In genomic region chr6:44072452-44072958, GRCh38 we compare ENCODE assay signal across 8 cellular contexts. TPM values are rescaled to one million over a fixed set of nuclear protein-coding genes. Genes with fewer than 3 reads are reported as not detected.
A peak's percentile ranks its signal among the peaks of the same experiment; 100 is the strongest.
DNase-seq lines count a peak whose midpoint lies in the region; ATAC-seq and TF ChIP-seq lines count a peak whose summit lies in the region.

No MANE protein-coding gene starts in this region.

- intact Hi-C loops in Right ventricle myocardium superior (cut with DNase I) = loop anchor here (10.0 kb wide), 1 partner anchor 218 kb away; no protein-coding TSS in a partner anchor
- intact Hi-C loops in left lung (cut with DNase I) = no loop called here

- H3K9me3 Mint-ChIP-seq in type B pancreatic cell = no peaks in the 10 kb centered on the region

- H3K4me3 ChIP-seq in cardiac muscle cell (no peak overlapping the region), WERI-Rb-1 (ENCODE audit: low read depth, low read length) (peak overlapping the region; percentile 44), left lung (peak overlapping the region in 1 of 2 donors; percentile 39)

- H3K27ac ChIP-seq in cardiac muscle cell (peak overlapping the region; percentile 93), WERI-Rb-1 (peak overlapping the region; percentile 35; the same call in 1 of the 2 replicates), left lung (peak overlapping the region; percentile 5 to 54)

- H3K27ac Mint-ChIP-seq in type B pancreatic cell = peak overlapping the region; percentile 90

- no peak for DNase-seq in cardiac muscle cell (ENCODE audit: low read depth in 1 of 2, low spot score in 1 of 2)
- no peak for DNase-seq in Right ventricle myocardium superior
- DNase-seq in WERI-Rb-1 = no peak
- no peak for DNase-seq in left lung
- no peak for DNase-seq in type B pancreatic cell (ENCODE audit: extremely low spot score, unreplicated experiment)
- no peak for DNase-seq in cerebellum (ENCODE audit: low spot score)
- DNase-seq in stimulated activated CD4-positive, alpha-beta T cell treated with anti-CD3 and anti-CD28 coated beads, Interleukin-12 subunit alpha, Interleukin-12 subunit beta, amount 100 ng/mL, for 4 hours = no peak
- DNase-seq in HEK293T (ENCODE audit: extremely low spot score) = no peak

- ATAC-seq in Right ventricle myocardium superior (ENCODE audit: poor library complexity) (no peak), left lung (peak; percentile 2)

- H3K9me3 ChIP-seq in cardiac muscle cell (ENCODE audit: low read depth) = no peaks in the 10 kb centered on the region
- H3K9me3 ChIP-seq in WERI-Rb-1 (ENCODE audit: severe bottlenecking) = no peaks in the 10 kb centered on the region
- H3K9me3 ChIP-seq in left lung = no peaks in the 10 kb centered on the region

- H3K4me1 Mint-ChIP-seq in type B pancreatic cell (ENCODE audit: unreplicated experiment) = peaks cover 20% of the 10 kb centered on the region

- CTCF ChIA-PET in HEK293T (lab: Yijun Ruan, JAX) = interaction anchor here (0.9 to 1.8 kb wide), 4 partner anchors 8 to 71 kb away, joined by 3 to 5 read pairs (median 3); no protein-coding TSS in a partner anchor

- H3K36me3 ChIP-seq in cardiac muscle cell (no peaks in the 10 kb centered on the region), WERI-Rb-1 (no peaks in the 10 kb centered on the region), left lung (no peaks in the 10 kb centered on the region)

- H3K4me3 Mint-ChIP-seq in type B pancreatic cell = peak overlapping the region; percentile 95

- no peaks in the 10 kb centered on the region for H3K27me3 ChIP-seq in cardiac muscle cell
- H3K27me3 ChIP-seq in WERI-Rb-1 (ENCODE audit: insufficient read depth, low read depth, severe bottlenecking) = no peaks in the 10 kb centered on the region
- peaks cover 0 to 54% of the 10 kb centered on the region in 2 donors for H3K27me3 ChIP-seq in left lung

- H3K27me3 Mint-ChIP-seq in type B pancreatic cell = peaks cover 21% of the 10 kb centered on the region

- TF ChIP-seq CTCF in cardiac muscle cell (IDR thresholded peaks at IDR 0.05; ENCODE audit: low read depth, low read length) = no peak
- TF ChIP-seq CTCF in WERI-Rb-1 (IDR thresholded peaks at IDR 0.05; ENCODE audit: low read depth, low read length) = no peak
- no peak for TF ChIP-seq CTCF in left lung (IDR thresholded peaks at IDR 0.05)
- TF ChIP-seq CTCF in type B pancreatic cell (conservative IDR thresholded peaks at IDR 0.05) = no peak

- peaks cover 46% of the 10 kb centered on the region for H3K4me1 ChIP-seq in cardiac muscle cell (ENCODE audit: low read depth)
- H3K4me1 ChIP-seq in left lung = peaks cover 14 to 35% of the 10 kb centered on the region in 2 donors

- POLR2A ChIA-PET in HEK293T (lab: Yijun Ruan, JAX) = interaction anchor here (1.5 to 4.7 kb wide), 4 partner anchors 13 to 303 kb away, joined by 4 to 19 read pairs (median 7); partner anchors contain the start of genes HSP90AB1 and VEGFA

- no peaks in the 10 kb centered on the region for H3K36me3 Mint-ChIP-seq in type B pancreatic cell

TF ChIP-seq in HEK293T, 16 proteins besides CTCF, POLR2A, EP300 and RAD21:
- TF ChIP-seq SP1 (IDR thresholded peaks at IDR 0.05) (no peak), NFRKB (IDR thresholded peaks at IDR 0.05) (no peak), ARNT (IDR thresholded peaks at IDR 0.05) (no peak), L3MBTL2 (conservative IDR thresholded peaks at IDR 0.05) (no peak), FOXM1 (IDR thresholded peaks at IDR 0.05; ENCODE audit: borderline replicate concordance) (no peak), FOXA1 (IDR thresholded peaks at IDR 0.05) (no peak), HDGF (IDR thresholded peaks at IDR 0.05; ENCODE audit: borderline replicate concordance) (no peak), BHLHE40 (IDR thresholded peaks at IDR 0.05; ENCODE audit: borderline replicate concordance) (no peak), PKNOX1 (IDR thresholded peaks at IDR 0.05) (no peak), CTBP1 (IDR thresholded peaks at IDR 0.05; ENCODE audit: borderline replicate concordance) (no peak), SUZ12 (IDR thresholded peaks at IDR 0.05) (no peak)
TF ChIP-seq in HEK293T: peak in this region for 0.

RNA-seq across cellular contexts. Expression of gene MRPL14, which starts 54.7 kb away (rescaled TPM):
- 66.4 and 78.8 TPM in 2 replicates for total RNA-seq in cardiac muscle cell
- polyA plus RNA-seq in cardiac muscle cell = 130 and 165 TPM in 2 replicates
- 41.0 TPM for total RNA-seq in Right ventricle myocardium superior
- total RNA-seq in left lung = 100 to 1,000 TPM in 1 of 2 donors, 10 to 100 TPM in 1; 85.5 to 100 TPM
- total RNA-seq in type B pancreatic cell (ENCODE audit: low replicate concordance) = 45.5 and 53.7 TPM in 2 replicates
- total RNA-seq in cerebellum = 25.0 TPM

RNA-seq across cellular contexts. Expression of gene TMEM63B, which starts 54.8 kb away (rescaled TPM):
- 52.4 and 57.3 TPM in 2 replicates for total RNA-seq in cardiac muscle cell
- 51.7 and 54.2 TPM in 2 replicates for polyA plus RNA-seq in cardiac muscle cell
- 46.3 TPM for total RNA-seq in Right ventricle myocardium superior
- total RNA-seq in left lung = 100 to 1,000 TPM in 1 of 2 donors, 10 to 100 TPM in 1; 79.9 to 186 TPM
- 45.5 and 57.5 TPM in 2 replicates for total RNA-seq in type B pancreatic cell (ENCODE audit: low replicate concordance)
- 32.7 TPM for total RNA-seq in cerebellum

Comparison
In these comparisons a context has a peak if more than half of its experiments do, and no peak if none do; other contexts are left out.
1. H3K27ac ChIP-seq: peak in every context shown above with its lines; median percentile 93 in cardiac muscle cell; 35 in WERI-Rb-1; 30 in left lung.